Comparison of ENCODE assay signal across 16 cellular contexts in the genomic region with DNA sequence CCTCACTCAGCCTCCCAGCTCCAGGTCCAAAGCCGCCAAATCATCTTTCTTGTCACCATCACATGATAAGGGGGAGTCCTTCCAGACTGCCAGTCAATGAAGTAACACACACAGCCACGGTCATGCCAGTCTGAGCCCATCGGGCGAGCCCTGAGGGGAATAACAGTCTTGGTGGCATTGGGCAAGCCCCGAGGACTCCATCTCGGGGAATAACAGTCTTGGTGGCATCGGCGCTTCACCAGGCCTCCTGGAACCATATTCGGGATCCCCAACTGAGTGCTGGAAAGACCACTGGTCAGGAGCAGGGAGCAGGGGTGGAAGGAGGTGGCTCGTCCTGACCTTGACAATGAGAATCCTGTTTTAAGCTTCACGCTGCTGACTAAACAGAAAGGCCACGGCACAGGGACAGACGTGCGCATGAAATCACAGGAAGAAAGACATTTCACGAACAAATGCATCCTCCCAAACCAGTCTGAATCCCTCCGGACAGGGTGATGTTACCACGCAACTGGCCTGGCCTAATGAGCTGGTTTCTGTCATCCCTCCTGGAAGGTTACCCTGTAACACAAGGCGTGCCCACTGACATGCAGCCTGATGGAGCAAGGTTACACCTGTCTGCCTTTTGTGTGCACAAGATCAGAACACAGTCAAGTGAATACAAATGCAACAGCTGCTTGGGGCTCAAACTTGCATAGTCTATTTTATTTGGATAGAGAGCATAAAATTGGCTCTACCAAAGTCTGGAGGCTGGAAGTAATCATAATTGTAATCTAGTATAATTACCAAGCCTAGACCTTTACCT.
"Had no signal": no experiment of that assay in that cellular context is flagged by ENCODE, and none has a peak within 500 bp of the region (broad histone marks: within the 10 kb centered on the region; RNA-seq: fewer than 3 reads in every experiment).

No MANE protein-coding gene starts in this region.

- H3K36me3 ChIP-seq: esophagus squamous epithelium, neutrophil had no signal

- DNase-seq: activated CD4-positive, alpha-beta T cell treated with anti-CD3 and anti-CD28 coated beads, Interleukin-2, amount 10 ng/mL, durations not matched to agents 7 days and 5 days; activated CD4-positive, CD25-positive, alpha-beta regulatory T cell; activated naive CD4-positive, alpha-beta T cell treated with anti-CD3 and anti-CD28 coated beads, Interleukin-2, amount 50 U/mL, for 16 hours; body of pancreas; esophagus squamous epithelium; foreskin fibroblast; glutamatergic neuron; immature natural killer cell; naive thymus-derived CD4-positive, alpha-beta T cell; right cardiac atrium; small intestine; substantia nigra; trophoblast cell had no signal

- H3K27ac ChIP-seq: body of pancreas, esophagus squamous epithelium, neutrophil had no signal

- ATAC-seq: body of pancreas; naive thymus-derived CD4-positive, alpha-beta T cell; right cardiac atrium; stimulated activated memory B cell treated with anti-CD40 and anti-IgM and Interleukin-4, amounts not matched to agents 10 μg/mL and 1 μg/mL and 100 μg/mL, for 72 hours had no signal

- H3K4me1 ChIP-seq: body of pancreas, esophagus squamous epithelium had no signal

- H3K4me3 ChIP-seq: body of pancreas, esophagus squamous epithelium had no signal

- H3K27me3 ChIP-seq: body of pancreas, esophagus squamous epithelium, neutrophil had no signal

- H3K9me3 ChIP-seq: esophagus squamous epithelium, neutrophil had no signal

- FAIRE-seq: endometrium, small intestine had no signal
